11 cellular contexts compared by ENCODE assay signal in the genomic region with DNA sequence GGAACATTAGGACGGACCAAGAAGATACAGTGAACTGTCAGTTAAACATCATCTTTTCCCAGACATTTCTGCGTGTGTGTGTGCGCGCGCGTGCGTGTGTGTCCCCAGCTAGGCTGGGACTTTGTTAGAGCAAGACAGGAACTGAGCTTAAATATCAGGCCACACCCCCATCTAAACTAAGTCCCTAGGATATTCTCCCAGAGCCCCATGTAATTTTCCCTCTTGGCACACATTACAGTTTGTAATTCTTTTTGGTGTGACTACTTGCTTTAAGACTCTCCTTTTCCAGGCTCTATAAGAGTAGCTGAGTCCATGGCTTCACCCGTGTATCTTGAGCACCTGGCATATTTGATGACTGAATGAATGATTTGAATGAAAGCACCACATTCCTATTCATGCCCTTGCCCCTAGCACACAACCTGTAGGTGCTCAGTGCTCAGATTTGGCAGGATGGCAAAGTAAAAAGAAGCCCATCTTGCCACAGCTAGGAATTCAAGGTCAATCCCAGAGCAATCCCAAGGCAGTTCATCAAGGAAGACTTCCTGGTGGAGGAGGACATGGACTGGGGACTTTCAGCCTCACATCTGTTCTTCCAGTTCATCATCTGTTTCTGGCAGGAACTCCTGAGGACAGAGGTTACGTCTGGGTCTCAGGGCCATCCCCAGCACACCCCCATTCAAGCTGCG.
DNase-seq lines count a peak whose midpoint lies in the region; ATAC-seq, FAIRE-seq and TF ChIP-seq lines count a peak whose summit lies in the region.
"Had no signal": no experiment of that assay in that cellular context is flagged by ENCODE, and none has a peak within 500 bp of the region (broad histone marks: within the 10 kb centered on the region; RNA-seq: fewer than 3 reads in every experiment).

No MANE protein-coding gene starts in this region.

- H4K20me1 ChIP-seq in H1 (replicated peaks in 1 of 2; ENCODE audit: control insufficient read depth in 1 of 2, insufficient read depth in 2 of 2, low read length in 2 of 2), result no peaks in the 10 kb centered on the region

- POLR2A ChIA-PET in H1 (lab: Charles Lee; ENCODE audit: partially characterized antibody), result no interaction called here

- no peak overlapping the region for H3K4me3 ChIP-seq in right cardiac atrium (ENCODE audit: low read length)
- H3K4me3 ChIP-seq in H1 (ENCODE audit: extremely low read depth in 1 of 4, insufficient read depth in 2 of 4, low read depth in 3 of 4, low read length in 4 of 4), result no peak overlapping the region

- no peak for TF ChIP-seq CTCF in H1 (IDR thresholded peaks at IDR 0.05; ENCODE audit: control extremely low read depth in 1 of 3, insufficient read depth in 1 of 3, low read depth in 1 of 3, low read length in 3 of 3)

- H2BK120ac ChIP-seq in H1 (replicated peaks; ENCODE audit: low read depth, low read length), result no peak overlapping the region

- peaks cover 0 to 3% of the 10 kb centered on the region in 2 donors for H3K27me3 Mint-ChIP-seq in natural killer cell treated with Interleukin-12 subunit alpha and Interleukin-12 subunit beta and Interleukin-15 and Interleukin-18, amount 100 ng/mL, for 72 hours

- no peak overlapping the region for H2AFZ ChIP-seq in H1 (ENCODE audit: low read length)

- peak overlapping the region; percentile 55 for H3K4me3 Mint-ChIP-seq in natural killer cell treated with Interleukin-12 subunit alpha and Interleukin-12 subunit beta and Interleukin-15 and Interleukin-18, amount 100 ng/mL, for 72 hours
- H3K4me3 Mint-ChIP-seq: IgD-negative memory B cell, T-helper 17 cell had no signal

- H3K56ac ChIP-seq in H1 (replicated peaks; ENCODE audit: insufficient read length, low read depth, low read length), result no peak overlapping the region

- FAIRE-seq in H1 (lab: Jason Lieb, UNC), result no peak
- no peak for FAIRE-seq in urothelium cell line (lab: Jason Lieb, UNC)
- no peak for FAIRE-seq in GM19239 (lab: Jason Lieb, UNC)

- no peak for TF ChIP-seq RAD21 in H1 (IDR thresholded peaks at IDR 0.05 in 1 of 2, conservative IDR thresholded peaks at IDR 0.05 in 1 of 2; ENCODE audit: low read depth in 2 of 2, low read length in 2 of 2)

- CTCF ChIA-PET in H1 (lab: Charles Lee; ENCODE audit: partially characterized antibody), result interaction anchor here (0.8 to 23.4 kb wide), 10 partner anchors 9 to 289 kb away, joined by 3 to 331 read pairs (median 4); no protein-coding TSS in a partner anchor

- peak in 1 of 3 donors; percentile 44 for DNase-seq in right cardiac atrium
- DNase-seq in left cardiac atrium, result no peak
- no peak for DNase-seq in H1 (ENCODE audit: low read depth in 1 of 2, low spot score in 2 of 2)
- DNase-seq in natural killer cell treated with Interleukin-12 subunit alpha and Interleukin-12 subunit beta and Interleukin-15 and Interleukin-18, amount 100 ng/mL, for 72 hours (ENCODE audit: low spot score), result no peak
- no peak for DNase-seq in central memory CD4-positive, alpha-beta T cell
- no peak for DNase-seq in caudate nucleus (lab: John Stamatoyannopoulos, UW)
- no peak for DNase-seq in urothelium cell line (ENCODE audit: low spot score)
- DNase-seq in GM19239 (ENCODE audit: insufficient read length, low spot score), result no peak
- DNase-seq: activated T-cell treated with anti-CD3 and anti-CD28 coated beads for 4 hours, T-helper 17 cell had no signal

- no peaks in the 10 kb centered on the region for H3K23me2 ChIP-seq in H1 (ENCODE audit: low read depth, low read length)

- no peaks in the 10 kb centered on the region for H3K36me3 ChIP-seq in H1 (ENCODE audit: control insufficient read depth in 2 of 4, insufficient read depth in 4 of 4, low read length in 3 of 4)

- no peaks in the 10 kb centered on the region for H3K79me2 ChIP-seq in H1 (ENCODE audit: control insufficient read depth in 1 of 2, insufficient read depth in 2 of 2, low read length in 2 of 2)

- H2BK15ac ChIP-seq in H1 (ENCODE audit: low read length), result peak overlapping the region; percentile 12; the same call in 1 of the 2 replicates

- peak overlapping the region; percentile 7 to 93 for H3K27ac Mint-ChIP-seq in natural killer cell treated with Interleukin-12 subunit alpha and Interleukin-12 subunit beta and Interleukin-15 and Interleukin-18, amount 100 ng/mL, for 72 hours
- H3K27ac Mint-ChIP-seq: IgD-negative memory B cell, T-helper 17 cell had no signal

- no peaks in the 10 kb centered on the region for H3K9me3 Mint-ChIP-seq in natural killer cell treated with Interleukin-12 subunit alpha and Interleukin-12 subunit beta and Interleukin-15 and Interleukin-18, amount 100 ng/mL, for 72 hours

- H3K79me1 ChIP-seq in H1 (ENCODE audit: low read depth, low read length), result no peaks in the 10 kb centered on the region

- intact Hi-C loops in right cardiac atrium (cut with DNase I), result no loop called here
- intact Hi-C loops in left cardiac atrium (cut with DNase I), result loop anchor here in 1 of 2 donors (5.0 kb wide), 1 partner anchor 46 kb away; no protein-coding TSS in a partner anchor

- no peaks in the 10 kb centered on the region for H3K36me3 Mint-ChIP-seq in natural killer cell treated with Interleukin-12 subunit alpha and Interleukin-12 subunit beta and Interleukin-15 and Interleukin-18, amount 100 ng/mL, for 72 hours
- H3K36me3 Mint-ChIP-seq: IgD-negative memory B cell had no signal

- no peak overlapping the region for H4K5ac ChIP-seq in H1 (ENCODE audit: insufficient read length, low read depth, low read length)

- no peak overlapping the region for H4K91ac ChIP-seq in H1 (replicated peaks; ENCODE audit: insufficient read length, low read length)

- WGBS in right cardiac atrium, result 62% methylated on average over 10 of the region's 10 CpGs
- WGBS in H1 (ENCODE audit: extremely low coverage in 1 of 2, insufficient coverage in 1 of 2, insufficient read length in 1 of 2, insufficient replicate concordance in 2 of 2, low coverage in 1 of 2, low lambda C conversion rate in 2 of 2, missing lambda C conversion rate in 1 of 2), 2 experiments, result 93% methylated on average over 10 of the region's 10 CpGs; no CpG with 5 or more reads in 1 of the 2 experiments

- H3K27me3 ChIP-seq in right cardiac atrium (ENCODE audit: control insufficient read depth, insufficient read depth) (no peaks in the 10 kb centered on the region), H1 (replicated peaks in 1 of 4; ENCODE audit: control insufficient read depth in 3 of 4, extremely low read depth in 1 of 4, insufficient read depth in 3 of 4, low read length in 3 of 4) (no peaks in the 10 kb centered on the region)

- no peak for TF ChIP-seq EP300 in H1 (IDR thresholded peaks at IDR 0.05; ENCODE audit: borderline replicate concordance in 1 of 2, low read depth in 2 of 2, low read length in 2 of 2)

- H2AK5ac ChIP-seq in H1 (ENCODE audit: low read depth, low read length), result no peak overlapping the region; the same call in 1 of the 2 replicates

- H3K9me3 ChIP-seq in right cardiac atrium (ENCODE audit: control insufficient read depth, low read length), result no peaks in the 10 kb centered on the region
- no peaks in the 10 kb centered on the region for H3K9me3 ChIP-seq in H1 (ENCODE audit: insufficient read depth in 2 of 2, low read depth in 1 of 2, low read length in 1 of 2)

- H3K14ac ChIP-seq in H1 (ENCODE audit: insufficient read length), result no peak overlapping the region

- TF ChIP-seq POLR2A in H1 (IDR thresholded peaks at IDR 0.05; ENCODE audit: control extremely low read depth in 1 of 2, low read depth in 2 of 2, low read length in 2 of 2), result no peak

- H2BK20ac ChIP-seq in H1 (ENCODE audit: low read length), result no peak overlapping the region; the same call in 1 of the 2 replicates

- no peak overlapping the region for H3K23ac ChIP-seq in H1 (ENCODE audit: insufficient read length)

- no peak overlapping the region for H3K4ac ChIP-seq in H1 (replicated peaks; ENCODE audit: insufficient read length, low read depth, low read length)

- H3K9ac ChIP-seq in H1 (replicated peaks in 1 of 4; ENCODE audit: extremely low read depth in 1 of 4, low read depth in 3 of 4, low read length in 3 of 4), result no peak overlapping the region

- H3K18ac ChIP-seq in H1 (ENCODE audit: extremely low read depth, low read length), result no peak overlapping the region

- H3K4me1 ChIP-seq in right cardiac atrium (ENCODE audit: control insufficient read depth, insufficient read depth, low read length), result peaks cover 30% of the 10 kb centered on the region
- H3K4me1 ChIP-seq in H1 (replicated peaks in 1 of 4; ENCODE audit: control insufficient read depth in 3 of 4, insufficient read depth in 4 of 4, low read length in 3 of 4), result peaks cover 0 to 4% (median 0%) of the 10 kb centered on the region in 4 experiments; a peak in 4 of 7 replicates

- H3K4me1 Mint-ChIP-seq in natural killer cell treated with Interleukin-12 subunit alpha and Interleukin-12 subunit beta and Interleukin-15 and Interleukin-18, amount 100 ng/mL, for 72 hours (ENCODE audit: low read depth in 2 of 2), result peaks cover 16 to 26% of the 10 kb centered on the region in 2 donors
- H3K4me1 Mint-ChIP-seq: T-helper 17 cell had no signal

- ATAC-seq in right cardiac atrium (no peak), left cardiac atrium (no peak)
- no peak for ATAC-seq in natural killer cell treated with Interleukin-12 subunit alpha and Interleukin-12 subunit beta and Interleukin-15 and Interleukin-18, amount 100 ng/mL, for 72 hours

- H2BK12ac ChIP-seq in H1 (ENCODE audit: low read depth, low read length), result 0 out of 2 replicates have a peak overlapping the region, but pooled peaks have one; percentile 7

- H2BK5ac ChIP-seq in H1 (ENCODE audit: low read depth, low read length), result no peak overlapping the region

- H3K27ac ChIP-seq in right cardiac atrium (ENCODE audit: low read length) (peak overlapping the region; percentile 67), H1 (ENCODE audit: low read depth, low read length) (no peak overlapping the region), caudate nucleus (ENCODE audit: low read depth, low read length) (no peak overlapping the region)

- no peak overlapping the region for H4K8ac ChIP-seq in H1 (ENCODE audit: extremely low read depth, insufficient read depth, low read length)

- H3K4me2 ChIP-seq in H1 (ENCODE audit: insufficient read depth in 1 of 2, low read depth in 2 of 2, low read length in 2 of 2), result no peak overlapping the region

TF ChIP-seq in H1, 55 proteins besides CTCF, POLR2A, EP300 and RAD21 (continues in another document):
- TF ChIP-seq HDAC2 (IDR thresholded peaks at IDR 0.05; ENCODE audit: borderline replicate concordance in 1 of 2, low read depth in 2 of 2, low read length in 2 of 2) (no peak), TBP (IDR thresholded peaks at IDR 0.05; ENCODE audit: low read depth, low read length) (no peak), JUN (IDR thresholded peaks at IDR 0.05; ENCODE audit: low read depth, low read length) (no peak), TAF7 (optimal IDR thresholded peaks at IDR 0.05; ENCODE audit: borderline replicate concordance, low read depth, low read length) (no peak)
- TF ChIP-seq, protein P1, sequence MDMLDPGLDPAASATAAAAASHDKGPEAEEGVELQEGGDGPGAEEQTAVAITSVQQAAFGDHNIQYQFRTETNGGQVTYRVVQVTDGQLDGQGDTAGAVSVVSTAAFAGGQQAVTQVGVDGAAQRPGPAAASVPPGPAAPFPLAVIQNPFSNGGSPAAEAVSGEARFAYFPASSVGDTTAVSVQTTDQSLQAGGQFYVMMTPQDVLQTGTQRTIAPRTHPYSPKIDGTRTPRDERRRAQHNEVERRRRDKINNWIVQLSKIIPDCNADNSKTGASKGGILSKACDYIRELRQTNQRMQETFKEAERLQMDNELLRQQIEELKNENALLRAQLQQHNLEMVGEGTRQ (IDR thresholded peaks at IDR 0.05; ENCODE audit: low read length), result no peak
